Comparison of ENCODE assay signal across 12 cellular contexts in the genomic region with DNA sequence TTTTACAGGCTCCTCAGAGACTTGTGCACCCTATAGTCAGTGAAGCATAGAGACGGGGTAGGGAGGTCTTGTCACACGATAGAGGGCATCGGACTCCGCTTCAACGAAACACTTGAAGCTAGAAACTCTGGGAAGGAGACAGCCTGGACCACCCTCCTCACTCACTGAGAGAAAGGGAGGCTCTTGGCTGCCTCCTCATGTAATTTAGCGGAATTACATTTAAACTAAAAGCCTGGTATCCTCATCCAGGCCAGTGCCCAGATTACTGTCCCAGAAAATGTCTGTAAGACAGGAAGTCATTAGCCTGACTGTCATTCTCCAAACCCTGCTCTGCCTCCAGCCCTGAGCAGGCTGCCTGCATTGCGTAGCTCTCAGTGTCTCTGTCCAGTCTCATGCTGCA. TPM values are rescaled to one million over a fixed set of nuclear protein-coding genes. Genes with fewer than 3 reads are reported as not detected.
DNase-seq lines count a peak whose midpoint lies in the region; ATAC-seq and TF ChIP-seq lines count a peak whose summit lies in the region.
"Had no signal": no experiment of that assay in that cellular context is flagged by ENCODE, and none has a peak within 500 bp of the region (broad histone marks: within the 10 kb centered on the region; RNA-seq: fewer than 3 reads in every experiment).

No MANE protein-coding gene starts in this region.

- no peak; the same call in 1 of the 2 replicates for ATAC-seq in Panc1
- ATAC-seq in GM21447 (IDR thresholded peaks at IDR 0.05; ENCODE audit: unreplicated experiment): no peak

- H3K27ac ChIP-seq in A673 (ENCODE audit: low read depth, low read length, poor library complexity, severe bottlenecking) (no peak overlapping the region), Panc1 (ENCODE audit: low read length) (no peak overlapping the region)
- H3K27ac ChIP-seq: dorsolateral prefrontal cortex had no signal

- H3K4me3 ChIP-seq in A673 (ENCODE audit: low read depth, low read length, poor library complexity, severe bottlenecking) (no peak overlapping the region), Panc1 (ENCODE audit: low read depth in 2 of 2, low read length in 2 of 2) (no peak overlapping the region), fibroblast of villous mesenchyme (ENCODE audit: low read depth, low read length) (no peak overlapping the region)
- H3K4me3 ChIP-seq: dorsolateral prefrontal cortex had no signal

- in situ Hi-C loops in Panc1 (cut with HindIII; ENCODE audit: low pct_unique_long_range_greater_than_20kb, low sequenced_read_pairs): no loop called here

- TF ChIP-seq CTCF in A673 (conservative IDR thresholded peaks at IDR 0.05; ENCODE audit: low read depth, low read length) (peak; percentile 51), GM12874 (IDR thresholded peaks at IDR 0.05; ENCODE audit: insufficient read depth, low read depth, low read length) (peak; percentile 17; the same call in 1 of the 2 replicates), Panc1 (IDR thresholded peaks at IDR 0.05) (peak; percentile 5; the same call in 1 of the 2 replicates), fibroblast of villous mesenchyme (IDR thresholded peaks at IDR 0.05; ENCODE audit: insufficient read depth, low read depth, low read length) (peak; percentile 19)

- H3K27me3 ChIP-seq in A673 (replicated peaks; ENCODE audit: insufficient read depth, low read depth, low read length, poor library complexity) (no peaks in the 10 kb centered on the region), Panc1 (ENCODE audit: control insufficient read depth, insufficient read depth, low read length) (no peaks in the 10 kb centered on the region)
- H3K27me3 ChIP-seq: dorsolateral prefrontal cortex had no signal

- BruUV-seq in A673 (replicated peaks; lab: Mats Ljungman, UMichigan): no TSS peak
- no TSS peak for BruUV-seq in Panc1 (replicated peaks; lab: Mats Ljungman, UMichigan)

- DNase-seq in A673 (ENCODE audit: low spot score) (peak; percentile 50), Panc1 (ENCODE audit: low read depth, low spot score) (no peak), fibroblast of villous mesenchyme (ENCODE audit: low read depth) (no peak), NCI-H2227 treated with DMSO at 0.1 percent for 48 hours (lab: John Stamatoyannopoulos, UW) (no peak), NCI-H1417 treated with DMSO at 0.1 percent for 48 hours (lab: John Stamatoyannopoulos, UW) (no peak)
- DNase-seq in stimulated activated CD4-positive, alpha-beta T cell treated with anti-CD3 and anti-CD28 coated beads, Interleukin-2, amount 100 ng/mL, for 48 hours: no peak
- DNase-seq: AML-193, dorsolateral prefrontal cortex, GDM1, NCI-H2029 had no signal

- intact Hi-C loops in A673 (cut with micrococcal nuclease; ENCODE audit: unreplicated experiment) (no loop called here), Panc1 (cut with micrococcal nuclease; ENCODE audit: unreplicated experiment) (no loop called here)

- POLR2A ChIA-PET in A673 (lab: Charles Lee; ENCODE audit: low non-redundant PET) (no interaction called here), Panc1 (lab: Charles Lee) (no interaction called here)

- no peaks in the 10 kb centered on the region for H3K36me3 ChIP-seq in A673 (ENCODE audit: insufficient read depth, low read length, poor library complexity, severe bottlenecking)
- H3K36me3 ChIP-seq in Panc1 (ENCODE audit: control insufficient read depth, insufficient read depth, low read length): no peaks in the 10 kb centered on the region

- H3K9me3 ChIP-seq in A673 (ENCODE audit: low read depth, low read length, poor library complexity, severe bottlenecking) (no peaks in the 10 kb centered on the region), Panc1 (ENCODE audit: control insufficient read depth, insufficient read depth, low read depth, low read length) (no peaks in the 10 kb centered on the region)

- H3K4me1 ChIP-seq in A673 (ENCODE audit: insufficient read depth, low read length, poor library complexity, severe bottlenecking) (no peaks in the 10 kb centered on the region), Panc1 (ENCODE audit: control insufficient read depth, insufficient read depth, low read length) (no peaks in the 10 kb centered on the region)

- CTCF ChIA-PET in A673 (lab: Charles Lee): no interaction called here
- CTCF ChIA-PET in Panc1 (lab: Charles Lee): interaction anchor here (0.6 kb wide), 1 partner anchor 185 kb away, joined by 5 read pairs; no protein-coding TSS in a partner anchor

RNA-seq across cellular contexts. Expression of a gene that starts 36.0 kb away (rescaled TPM):
- total RNA-seq in A673 (2021) (6.4 and 6.8 TPM in 2 replicates), Panc1 (2021; ENCODE audit: unreplicated experiment) (4.6 TPM), fibroblast of villous mesenchyme (8.2 and 11.0 TPM in 2 replicates)
- 9.6 TPM for polyA plus RNA-seq in Panc1 (2012; ENCODE audit: insufficient read length)

RNA-seq across cellular contexts. Expression of a gene that starts 38.2 kb away (rescaled TPM):
- total RNA-seq in A673 (2021) (51.8 and 57.2 TPM in 2 replicates), Panc1 (2021; ENCODE audit: unreplicated experiment) (60.2 TPM), fibroblast of villous mesenchyme (43.8 and 53.1 TPM in 2 replicates)
- polyA plus RNA-seq in Panc1 (2012; ENCODE audit: insufficient read length): 76.9 TPM

RNA-seq across cellular contexts. Expression of a gene that starts 57.4 kb away (rescaled TPM):
- total RNA-seq in A673 (2021) (1.8 and 2.0 TPM in 2 replicates), Panc1 (2021; ENCODE audit: unreplicated experiment) (0.18 TPM), fibroblast of villous mesenchyme (0.86 TPM in 1 of 2 replicates, not detected in the other)
- not detected for polyA plus RNA-seq in Panc1 (2012; ENCODE audit: insufficient read length)
